10 cellular contexts compared by ENCODE assay signal in the genomic region with DNA sequence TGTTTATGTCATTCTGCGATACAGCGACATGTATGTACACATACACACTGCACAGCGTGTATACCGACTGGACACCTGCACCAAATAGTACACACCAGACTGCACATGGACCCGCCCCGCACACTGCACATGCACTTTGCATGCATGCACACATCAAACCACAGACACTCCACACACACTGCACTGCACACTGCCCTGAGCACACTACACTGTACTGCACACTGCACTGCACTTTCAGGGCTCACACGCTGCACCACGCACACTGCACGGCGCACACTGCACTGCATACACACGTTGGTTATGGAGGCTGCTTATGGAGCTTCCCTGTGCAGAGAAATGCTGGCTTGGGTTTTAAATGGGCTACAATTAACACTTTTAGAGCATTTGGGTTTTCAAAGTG. TPM values are rescaled to one million over a fixed set of nuclear protein-coding genes. Genes with fewer than 3 reads are reported as not detected.
DNase-seq lines count a peak whose midpoint lies in the region; ATAC-seq and TF ChIP-seq lines count a peak whose summit lies in the region.
"Had no signal": no experiment of that assay in that cellular context is flagged by ENCODE, and none has a peak within 500 bp of the region (broad histone marks: within the 10 kb centered on the region; RNA-seq: fewer than 3 reads in every experiment).

No MANE protein-coding gene starts in this region.

- H3K4me2 ChIP-seq in fibroblast of lung (ENCODE audit: extremely low read depth, insufficient read depth, low read length) = peak overlapping the region; percentile 51

- ATAC-seq in Panc1 (peak; percentile 46), GM18502 (IDR thresholded peaks at IDR 0.05; ENCODE audit: poor library complexity, unreplicated experiment) (no peak), HG03025 (IDR thresholded peaks at IDR 0.05; ENCODE audit: low FRiP score, unreplicated experiment) (no peak)
- ATAC-seq: K562 had no signal

- DNase-seq in GM13977 (ENCODE audit: low spot score) (peak; percentile 28), Panc1 (ENCODE audit: low read depth, low spot score) (no peak), fibroblast of lung (ENCODE audit: low read depth in 2 of 2) (peak in 1 of 2 donors; percentile 17), NCI-H526 treated with DMSO at 0.1 percent for 48 hours (lab: John Stamatoyannopoulos, UW) (no peak)
- DNase-seq in stimulated activated CD4-positive, alpha-beta T cell treated with anti-CD3 and anti-CD28 coated beads, Interleukin-1b, Interleukin-23, amount 100 ng/mL, for 48 hours = no peak

- H3K9ac ChIP-seq in fibroblast of lung (ENCODE audit: insufficient read depth, low read length) (no peak overlapping the region), rectal smooth muscle tissue (ENCODE audit: low read length) (no peak overlapping the region)
- H3K9ac ChIP-seq: parathyroid adenoma had no signal

- H3K79me2 ChIP-seq in fibroblast of lung (ENCODE audit: control insufficient read depth, insufficient read depth, low read length) = no peaks in the 10 kb centered on the region
- H3K79me2 ChIP-seq: parathyroid adenoma had no signal

- H3K27ac ChIP-seq in Panc1 (ENCODE audit: low read length) = no peak overlapping the region
- H3K27ac ChIP-seq in fibroblast of lung (ENCODE audit: insufficient read depth, low read length) = no peak overlapping the region
- peak overlapping the region; percentile 48 for H3K27ac ChIP-seq in rectal smooth muscle tissue (ENCODE audit: low read depth, low read length)
- H3K27ac ChIP-seq: parathyroid adenoma had no signal

- no peaks in the 10 kb centered on the region for H3K36me3 ChIP-seq in Panc1 (ENCODE audit: control insufficient read depth, insufficient read depth, low read length)
- no peaks in the 10 kb centered on the region for H3K36me3 ChIP-seq in fibroblast of lung (ENCODE audit: control insufficient read depth, insufficient read depth, low read length)
- H3K36me3 ChIP-seq in rectal smooth muscle tissue (ENCODE audit: control insufficient read depth, insufficient read depth, low read length) = no peaks in the 10 kb centered on the region

- H3K9me3 ChIP-seq in Panc1 (ENCODE audit: control insufficient read depth, insufficient read depth, low read depth, low read length) (no peaks in the 10 kb centered on the region), fibroblast of lung (ENCODE audit: control insufficient read depth, insufficient read depth, low read depth, low read length) (no peaks in the 10 kb centered on the region)

- H3K4me1 ChIP-seq in Panc1 (ENCODE audit: control insufficient read depth, insufficient read depth, low read length) = peaks cover 20% of the 10 kb centered on the region
- H3K4me1 ChIP-seq in fibroblast of lung (ENCODE audit: control insufficient read depth, extremely low read depth, insufficient read depth, low read length) = peaks cover 15% of the 10 kb centered on the region
- H3K4me1 ChIP-seq in rectal smooth muscle tissue (ENCODE audit: control insufficient read depth, insufficient read depth, low read length) = peaks cover 11% of the 10 kb centered on the region
- H3K4me1 ChIP-seq: parathyroid adenoma had no signal

- H2AFZ ChIP-seq in fibroblast of lung (ENCODE audit: low read length) = no peak overlapping the region

- CTCF ChIA-PET in Panc1 (lab: Charles Lee) = no interaction called here

- no peaks in the 10 kb centered on the region for H4K20me1 ChIP-seq in fibroblast of lung (ENCODE audit: control insufficient read depth, extremely low read depth, insufficient read depth, low read length)

- TF ChIP-seq CTCF in GM13977 (IDR thresholded peaks at IDR 0.05; ENCODE audit: extremely low read depth, insufficient read depth, missing control alignments) = no peak
- no peak for TF ChIP-seq CTCF in Panc1 (IDR thresholded peaks at IDR 0.05)
- no peak for TF ChIP-seq CTCF in fibroblast of lung (conservative IDR thresholded peaks at IDR 0.05 in 1 of 2, IDR thresholded peaks at IDR 0.05 in 1 of 2; ENCODE audit: low read depth in 1 of 2, low read length in 2 of 2)

- H3K27me3 ChIP-seq in Panc1 (ENCODE audit: control insufficient read depth, insufficient read depth, low read length) (0 out of 2 replicates have a peak, but pooled peaks cover 2% of the 10 kb centered on the region), fibroblast of lung (ENCODE audit: control insufficient read depth, insufficient read depth, low read length) (peaks cover 25% of the 10 kb centered on the region), rectal smooth muscle tissue (ENCODE audit: control insufficient read depth, insufficient read depth, low read length) (peaks cover 7% of the 10 kb centered on the region)

- intact Hi-C loops in Panc1 (cut with micrococcal nuclease; ENCODE audit: unreplicated experiment) = no loop called here

- BruUV-seq in Panc1 (replicated peaks; lab: Mats Ljungman, UMichigan) = no TSS peak

- peak overlapping the region in 1 of 2 experiments; percentile 19; a peak in 2 of 4 replicates for H3K4me3 ChIP-seq in Panc1 (ENCODE audit: low read depth in 2 of 2, low read length in 2 of 2)
- H3K4me3 ChIP-seq in fibroblast of lung (replicated peaks in 1 of 4; ENCODE audit: control extremely low read depth in 1 of 4, insufficient read depth in 1 of 4, low read depth in 3 of 4, low read length in 4 of 4) = peak overlapping the region in 1 of 4 experiments; percentile 65
- H3K4me3 ChIP-seq in rectal smooth muscle tissue (ENCODE audit: low read length) = peak overlapping the region; percentile 14
- H3K4me3 ChIP-seq: K562 had no signal

- in situ Hi-C loops in GM13977 (cut with MboI; ENCODE audit: low pct_unique_long_range_greater_than_20kb, low sequenced_read_pairs, unreplicated experiment) (no loop called here), Panc1 (cut with HindIII; ENCODE audit: low pct_unique_long_range_greater_than_20kb, low sequenced_read_pairs) (no loop called here)

- POLR2A ChIA-PET in Panc1 (lab: Charles Lee) = no interaction called here

RNA-seq across cellular contexts. Expression of a gene that starts 1.6 kb away (rescaled TPM):
- total RNA-seq in Panc1 (2021; ENCODE audit: unreplicated experiment) = 22.2 TPM
- polyA plus RNA-seq in Panc1 (2012; ENCODE audit: insufficient read length) = 19.8 TPM
- total RNA-seq in fibroblast of lung = 6.9 and 9.5 TPM in 2 replicates
- polyA plus RNA-seq in fibroblast of lung = 1.3 and 1.4 TPM in 2 replicates
- 1.2 and 1.4 TPM in 2 replicates for polyA plus RNA-seq in fibroblast of lung (2012)
- 0.86 and 1.1 TPM in 2 replicates for polyA minus RNA-seq in fibroblast of lung (ENCODE audit: low replicate concordance)
